Comparison of ENCODE assay signal across 26 cellular contexts in genomic region chr6:22380236-22380635, GRCh38.
DNase-seq lines count a peak whose midpoint lies in the region; ATAC-seq, FAIRE-seq and TF ChIP-seq lines count a peak whose summit lies in the region.
"Had no signal": no experiment of that assay in that cellular context is flagged by ENCODE, and none has a peak within 500 bp of the region (broad histone marks: within the 10 kb centered on the region; RNA-seq: fewer than 3 reads in every experiment).

No MANE protein-coding gene starts in this region.

- H3K27me3 ChIP-seq in OCI-LY1 (ENCODE audit: insufficient read depth, low read length) (no peaks in the 10 kb centered on the region), mesenchymal stem cell (ENCODE audit: control insufficient read depth in 1 of 2, insufficient read depth in 1 of 2, low read length in 2 of 2) (no peaks in the 10 kb centered on the region), trophoblast cell (ENCODE audit: insufficient read depth, low read length) (no peaks in the 10 kb centered on the region)
- H3K27me3 ChIP-seq: BE2C; BLaER1 treated with 17β-estradiol and CSF1 and Interleukin-3, amounts not matched to agents 10 nM and 100 nM had no signal

- H2BK120ac ChIP-seq in mesenchymal stem cell (ENCODE audit: low read depth, low read length), result no peak overlapping the region
- no peak overlapping the region for H2BK120ac ChIP-seq in trophoblast cell (ENCODE audit: insufficient read depth, low read length, poor library complexity)

- H2BK12ac ChIP-seq in mesenchymal stem cell (ENCODE audit: low read length in 2 of 2) (no peak overlapping the region), trophoblast cell (ENCODE audit: low read length) (no peak overlapping the region)

- H3K4me3 Mint-ChIP-seq in activated T-cell treated with anti-CD3 and anti-CD28 coated beads, Interleukin-2, amount 50 U/mL, for 4 hours, result no peak overlapping the region
- H3K4me3 Mint-ChIP-seq in mesothelial cell of epicardium, result no peak overlapping the region
- H3K4me3 Mint-ChIP-seq: CD14-positive monocyte; CD4-positive, alpha-beta T cell; CD8-positive, alpha-beta memory T cell; GM23338; H9 had no signal

- DNase-seq in GM12892 (ENCODE audit: insufficient read length), result no peak
- DNase-seq in mesenchymal stem cell, result no peak
- no peak for DNase-seq in trophoblast cell
- DNase-seq in activated T-cell treated with anti-CD3 and anti-CD28 coated beads, Interleukin-2, amount 50 U/mL, for 4 hours, result no peak
- no peak for DNase-seq in mesothelial cell of epicardium (ENCODE audit: low spot score in 2 of 2, unreplicated experiment in 2 of 2)
- DNase-seq: 8988T; ACHN; AML-193; BE2C; CD4-positive, alpha-beta T cell; CD8-positive, alpha-beta memory T cell; DMS 273 treated with DMSO at 0.1 percent for 48 hours; DMS79; GF-D8; H9 had no signal

- H3K9ac ChIP-seq in OCI-LY1 (ENCODE audit: low read length) (no peak overlapping the region), mesenchymal stem cell (ENCODE audit: low read length) (no peak overlapping the region), trophoblast cell (ENCODE audit: low read length) (no peak overlapping the region)
- H3K9ac ChIP-seq: BLaER1 treated with 17β-estradiol and CSF1 and Interleukin-3, amounts not matched to agents 10 nM and 100 nM had no signal

- no peaks in the 10 kb centered on the region for H4K20me1 ChIP-seq in OCI-LY1 (ENCODE audit: insufficient read depth, low read length)
- H4K20me1 ChIP-seq: BLaER1 treated with 17β-estradiol and CSF1 and Interleukin-3, amounts not matched to agents 10 nM and 100 nM had no signal

- H3K4me1 Mint-ChIP-seq in activated T-cell treated with anti-CD3 and anti-CD28 coated beads, Interleukin-2, amount 50 U/mL, for 4 hours (ENCODE audit: low read depth), result no peaks in the 10 kb centered on the region
- peaks cover 8% of the 10 kb centered on the region for H3K4me1 Mint-ChIP-seq in mesothelial cell of epicardium
- H3K4me1 Mint-ChIP-seq: CD8-positive, alpha-beta memory T cell had no signal

- TF ChIP-seq CTCF in OCI-LY1 (IDR thresholded peaks at IDR 0.05; ENCODE audit: low read length) (no peak), mesothelial cell of epicardium (IDR thresholded peaks at IDR 0.05; ENCODE audit: unreplicated experiment) (no peak)

- no peaks in the 10 kb centered on the region for H3K9me3 ChIP-seq in OCI-LY1 (ENCODE audit: low read length)
- H3K9me3 ChIP-seq in mesenchymal stem cell (ENCODE audit: control insufficient read depth, low read length), result no peaks in the 10 kb centered on the region
- H3K9me3 ChIP-seq in trophoblast cell (ENCODE audit: insufficient read depth, low read depth, low read length), result peaks cover 3% of the 10 kb centered on the region
- H3K9me3 ChIP-seq: A549, BE2C had no signal

- H2BK15ac ChIP-seq in mesenchymal stem cell (ENCODE audit: low read depth, poor library complexity, severe bottlenecking), result peak overlapping the region; percentile 48

- H3K4me1 ChIP-seq in OCI-LY1 (ENCODE audit: insufficient read depth, low read length, severe bottlenecking) (no peaks in the 10 kb centered on the region), mesenchymal stem cell (ENCODE audit: control insufficient read depth, insufficient read depth, low read depth, low read length) (peaks cover 2% of the 10 kb centered on the region), trophoblast cell (ENCODE audit: control insufficient read depth in 1 of 2, insufficient read depth in 2 of 2, low read length in 2 of 2) (no peaks in the 10 kb centered on the region)
- H3K4me1 ChIP-seq: A549 had no signal

- H3K27ac ChIP-seq in OCI-LY1 (ENCODE audit: low read depth, low read length, poor library complexity, severe bottlenecking) (no peak overlapping the region), mesenchymal stem cell (ENCODE audit: low read length, poor library complexity, severe bottlenecking) (no peak overlapping the region), trophoblast cell (ENCODE audit: low read depth, low read length) (no peak overlapping the region)
- H3K27ac ChIP-seq: A549; BLaER1 treated with 17β-estradiol and CSF1 and Interleukin-3, amounts not matched to agents 10 nM and 100 nM had no signal

- 93% methylated on average over 3 of the region's 3 CpGs for WGBS in mesenchymal stem cell
- WGBS in trophoblast cell (ENCODE audit: extremely low coverage, insufficient coverage, insufficient read length), result no CpG with 5 or more reads among the region's 3 CpGs

- no peaks in the 10 kb centered on the region for H3K36me3 ChIP-seq in OCI-LY1 (ENCODE audit: insufficient read depth, low read length)
- no peaks in the 10 kb centered on the region for H3K36me3 ChIP-seq in mesenchymal stem cell (ENCODE audit: control insufficient read depth in 1 of 2, insufficient read depth in 2 of 2, low read depth in 1 of 2, low read length in 2 of 2)
- H3K36me3 ChIP-seq in trophoblast cell (ENCODE audit: control insufficient read depth in 1 of 2, insufficient read depth in 2 of 2, low read length in 2 of 2), result no peaks in the 10 kb centered on the region
- H3K36me3 ChIP-seq: BE2C; BLaER1 treated with 17β-estradiol and CSF1 and Interleukin-3, amounts not matched to agents 10 nM and 100 nM had no signal

- H3K79me1 ChIP-seq in mesenchymal stem cell (replicated peaks; ENCODE audit: low read length, poor library complexity, severe bottlenecking) (no peaks in the 10 kb centered on the region), trophoblast cell (ENCODE audit: low read length) (no peaks in the 10 kb centered on the region)

- H4K8ac ChIP-seq in mesenchymal stem cell (ENCODE audit: low read length), result no peak overlapping the region
- H4K8ac ChIP-seq in trophoblast cell (ENCODE audit: low read depth, low read length), result no peak overlapping the region

- H2AFZ ChIP-seq in OCI-LY1 (ENCODE audit: low read length) (0 out of 2 replicates have a peak overlapping the region, but pooled peaks have one; percentile 42), mesenchymal stem cell (ENCODE audit: low read depth, low read length) (no peak overlapping the region), trophoblast cell (ENCODE audit: insufficient read depth, low read length, poor library complexity) (no peak overlapping the region)
- H2AFZ ChIP-seq: GM23338 had no signal

- FAIRE-seq in GM12892 (lab: Jason Lieb, UNC), result peak; percentile 76
- FAIRE-seq: A549, D721Med, GM18507, GM19239 had no signal

- no peak overlapping the region for H4K12ac ChIP-seq in trophoblast cell (ENCODE audit: low read depth, low read length)

- no peak overlapping the region for H3K4me2 ChIP-seq in OCI-LY1 (ENCODE audit: low read length)
- H3K4me2 ChIP-seq in mesenchymal stem cell (ENCODE audit: low read length, poor library complexity, severe bottlenecking), result no peak overlapping the region
- H3K4me2 ChIP-seq in trophoblast cell (ENCODE audit: low read length), result no peak overlapping the region
- H3K4me2 ChIP-seq: A549; BLaER1 treated with 17β-estradiol and CSF1 and Interleukin-3, amounts not matched to agents 10 nM and 100 nM; GM23338 had no signal

- no peak overlapping the region for H2BK5ac ChIP-seq in mesenchymal stem cell (ENCODE audit: low read depth, low read length, poor library complexity, severe bottlenecking)
- no peak overlapping the region for H2BK5ac ChIP-seq in trophoblast cell (ENCODE audit: low read depth, low read length, poor library complexity)

- H3K79me2 ChIP-seq in OCI-LY1 (ENCODE audit: insufficient read depth, low read length) (no peaks in the 10 kb centered on the region), trophoblast cell (ENCODE audit: control insufficient read depth, insufficient read depth, low read length, poor library complexity) (no peaks in the 10 kb centered on the region)

- H4K91ac ChIP-seq in mesenchymal stem cell (ENCODE audit: low read length) (no peak overlapping the region), trophoblast cell (ENCODE audit: low read depth, low read length) (no peak overlapping the region)

- ATAC-seq in HG02885 (IDR thresholded peaks at IDR 0.05; ENCODE audit: poor library complexity, unreplicated experiment) (peak; percentile 57), GM18868 (IDR thresholded peaks at IDR 0.05; ENCODE audit: unreplicated experiment) (no peak)
- no peak for ATAC-seq in activated T-cell treated with anti-CD3 and anti-CD28 coated beads, Interleukin-2, amount 50 U/mL, for 4 hours
- ATAC-seq: A549, GM23338, HCT116 had no signal

- H3K27ac Mint-ChIP-seq in mesothelial cell of epicardium, result no peak overlapping the region
- H3K27ac Mint-ChIP-seq: CD4-positive, alpha-beta T cell; CD8-positive, alpha-beta memory T cell; GM23338; H9 had no signal

- H3K4ac ChIP-seq in mesenchymal stem cell (ENCODE audit: low read depth in 1 of 2, low read length in 2 of 2), result no peak overlapping the region
- no peak overlapping the region for H3K4ac ChIP-seq in trophoblast cell (ENCODE audit: low read depth, low read length)

- H3K18ac ChIP-seq in mesenchymal stem cell (ENCODE audit: low read depth in 1 of 2, low read length in 2 of 2) (no peak overlapping the region), trophoblast cell (ENCODE audit: low read length) (no peak overlapping the region)

- H2AK5ac ChIP-seq in mesenchymal stem cell (ENCODE audit: low read length, severe bottlenecking) (no peak overlapping the region), trophoblast cell (ENCODE audit: low read length) (no peak overlapping the region)

- TF ChIP-seq POLR2A in GM12892 (IDR thresholded peaks at IDR 0.05; ENCODE audit: low read depth, low read length), result no peak

- no peaks in the 10 kb centered on the region for H3K27me3 Mint-ChIP-seq in activated T-cell treated with anti-CD3 and anti-CD28 coated beads, Interleukin-2, amount 50 U/mL, for 4 hours (ENCODE audit: low read depth)
- no peaks in the 10 kb centered on the region for H3K27me3 Mint-ChIP-seq in mesothelial cell of epicardium (ENCODE audit: low read depth)
- H3K27me3 Mint-ChIP-seq: CD4-positive, alpha-beta T cell; CD8-positive, alpha-beta memory T cell had no signal

- H3K23ac ChIP-seq in mesenchymal stem cell (ENCODE audit: low read length in 2 of 2), result no peak overlapping the region
- H3K23ac ChIP-seq in trophoblast cell (ENCODE audit: low read length), result no peak overlapping the region

- no peaks in the 10 kb centered on the region for H3K9me2 ChIP-seq in OCI-LY1 (ENCODE audit: low read depth, low read length)

- no peaks in the 10 kb centered on the region for H3K36me3 Mint-ChIP-seq in activated T-cell treated with anti-CD3 and anti-CD28 coated beads, Interleukin-2, amount 50 U/mL, for 4 hours (ENCODE audit: insufficient read depth)
- peaks cover 4% of the 10 kb centered on the region for H3K36me3 Mint-ChIP-seq in mesothelial cell of epicardium
- H3K36me3 Mint-ChIP-seq: CD14-positive monocyte; CD8-positive, alpha-beta memory T cell had no signal

- no peak overlapping the region for H3K14ac ChIP-seq in mesenchymal stem cell (ENCODE audit: low read length in 2 of 2)
- H3K14ac ChIP-seq in trophoblast cell (ENCODE audit: low read length), result no peak overlapping the region

- H3K9me3 Mint-ChIP-seq in activated T-cell treated with anti-CD3 and anti-CD28 coated beads, Interleukin-2, amount 50 U/mL, for 4 hours, result peaks cover 5% of the 10 kb centered on the region
- peaks cover 24% of the 10 kb centered on the region for H3K9me3 Mint-ChIP-seq in mesothelial cell of epicardium

- no peak overlapping the region for H3K4me3 ChIP-seq in OCI-LY1 (ENCODE audit: low read depth, low read length, poor library complexity, severe bottlenecking)
- H3K4me3 ChIP-seq in mesenchymal stem cell (ENCODE audit: insufficient read depth in 1 of 2, low read depth in 1 of 2, low read length in 2 of 2), result no peak overlapping the region
- H3K4me3 ChIP-seq in trophoblast cell (ENCODE audit: low read depth, low read length), result no peak overlapping the region
- H3K4me3 ChIP-seq: A549; BLaER1 treated with 17β-estradiol and CSF1 and Interleukin-3, amounts not matched to agents 10 nM and 100 nM; GM23338 had no signal

- H3F3A ChIP-seq in OCI-LY1 (ENCODE audit: insufficient read depth, low read length), result no peaks in the 10 kb centered on the region
